Comparison of ENCODE assay signal across 1 cellular context in genomic region chr12:119687879-119688278, GRCh38.
TF ChIP-seq lines count a peak whose summit lies in the region.

No MANE protein-coding gene starts in this region.

TF ChIP-seq in HepG2, 621 proteins besides CTCF, POLR2A, EP300 and RAD21:
- TF ChIP-seq TSC22D2 (CRISPR knock-in tag; IDR thresholded peaks at IDR 0.05; ENCODE audit: borderline replicate concordance) (no peak), POGZ (CRISPR knock-in tag; IDR thresholded peaks at IDR 0.05) (no peak), TRIM22 (IDR thresholded peaks at IDR 0.05) (no peak), THAP11 (CRISPR knock-in tag; IDR thresholded peaks at IDR 0.05) (no peak), ZZZ3 (CRISPR knock-in tag; IDR thresholded peaks at IDR 0.05; ENCODE audit: borderline replicate concordance) (no peak), LCORL (IDR thresholded peaks at IDR 0.05) (no peak), LCORL (CRISPR knock-in tag; IDR thresholded peaks at IDR 0.05) (no peak), SP140L (CRISPR knock-in tag; IDR thresholded peaks at IDR 0.05; ENCODE audit: borderline replicate concordance) (no peak), NFYB (CRISPR knock-in tag; IDR thresholded peaks at IDR 0.05) (no peak), CBX2 (IDR thresholded peaks at IDR 0.05; ENCODE audit: low read depth, low read length) (no peak), CBX2 (CRISPR knock-in tag; IDR thresholded peaks at IDR 0.05; ENCODE audit: low read depth) (no peak), ZNF770 (CRISPR knock-in tag; IDR thresholded peaks at IDR 0.05) (no peak), CSRNP2 (CRISPR knock-in tag; conservative IDR thresholded peaks at IDR 0.05; ENCODE audit: low read depth) (no peak), NFRKB (IDR thresholded peaks at IDR 0.05) (no peak), DPF2 (CRISPR knock-in tag; IDR thresholded peaks at IDR 0.05; ENCODE audit: borderline replicate concordance, low read depth) (no peak)
- TF ChIP-seq, protein P1, sequence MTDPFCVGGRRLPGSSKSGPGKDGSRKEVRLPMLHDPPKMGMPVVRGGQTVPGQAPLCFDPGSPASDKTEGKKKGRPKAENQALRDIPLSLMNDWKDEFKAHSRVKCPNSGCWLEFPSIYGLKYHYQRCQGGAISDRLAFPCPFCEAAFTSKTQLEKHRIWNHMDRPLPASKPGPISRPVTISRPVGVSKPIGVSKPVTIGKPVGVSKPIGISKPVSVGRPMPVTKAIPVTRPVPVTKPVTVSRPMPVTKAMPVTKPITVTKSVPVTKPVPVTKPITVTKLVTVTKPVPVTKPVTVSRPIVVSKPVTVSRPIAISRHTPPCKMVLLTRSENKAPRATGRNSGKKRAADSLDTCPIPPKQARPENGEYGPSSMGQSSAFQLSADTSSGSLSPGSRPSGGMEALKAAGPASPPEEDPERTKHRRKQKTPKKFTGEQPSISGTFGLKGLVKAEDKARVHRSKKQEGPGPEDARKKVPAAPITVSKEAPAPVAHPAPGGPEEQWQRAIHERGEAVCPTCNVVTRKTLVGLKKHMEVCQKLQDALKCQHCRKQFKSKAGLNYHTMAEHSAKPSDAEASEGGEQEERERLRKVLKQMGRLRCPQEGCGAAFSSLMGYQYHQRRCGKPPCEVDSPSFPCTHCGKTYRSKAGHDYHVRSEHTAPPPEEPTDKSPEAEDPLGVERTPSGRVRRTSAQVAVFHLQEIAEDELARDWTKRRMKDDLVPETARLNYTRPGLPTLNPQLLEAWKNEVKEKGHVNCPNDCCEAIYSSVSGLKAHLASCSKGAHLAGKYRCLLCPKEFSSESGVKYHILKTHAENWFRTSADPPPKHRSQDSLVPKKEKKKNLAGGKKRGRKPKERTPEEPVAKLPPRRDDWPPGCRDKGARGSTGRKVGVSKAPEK (CRISPR knock-in tag; IDR thresholded peaks at IDR 0.05; ENCODE audit: borderline replicate concordance), result no peak
- TF ChIP-seq, protein P2, sequence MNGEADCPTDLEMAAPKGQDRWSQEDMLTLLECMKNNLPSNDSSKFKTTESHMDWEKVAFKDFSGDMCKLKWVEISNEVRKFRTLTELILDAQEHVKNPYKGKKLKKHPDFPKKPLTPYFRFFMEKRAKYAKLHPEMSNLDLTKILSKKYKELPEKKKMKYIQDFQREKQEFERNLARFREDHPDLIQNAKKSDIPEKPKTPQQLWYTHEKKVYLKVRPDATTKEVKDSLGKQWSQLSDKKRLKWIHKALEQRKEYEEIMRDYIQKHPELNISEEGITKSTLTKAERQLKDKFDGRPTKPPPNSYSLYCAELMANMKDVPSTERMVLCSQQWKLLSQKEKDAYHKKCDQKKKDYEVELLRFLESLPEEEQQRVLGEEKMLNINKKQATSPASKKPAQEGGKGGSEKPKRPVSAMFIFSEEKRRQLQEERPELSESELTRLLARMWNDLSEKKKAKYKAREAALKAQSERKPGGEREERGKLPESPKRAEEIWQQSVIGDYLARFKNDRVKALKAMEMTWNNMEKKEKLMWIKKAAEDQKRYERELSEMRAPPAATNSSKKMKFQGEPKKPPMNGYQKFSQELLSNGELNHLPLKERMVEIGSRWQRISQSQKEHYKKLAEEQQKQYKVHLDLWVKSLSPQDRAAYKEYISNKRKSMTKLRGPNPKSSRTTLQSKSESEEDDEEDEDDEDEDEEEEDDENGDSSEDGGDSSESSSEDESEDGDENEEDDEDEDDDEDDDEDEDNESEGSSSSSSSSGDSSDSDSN (CRISPR knock-in tag; IDR thresholded peaks at IDR 0.05), result no peak
